18 cellular contexts compared by ENCODE assay signal in the genomic region with DNA sequence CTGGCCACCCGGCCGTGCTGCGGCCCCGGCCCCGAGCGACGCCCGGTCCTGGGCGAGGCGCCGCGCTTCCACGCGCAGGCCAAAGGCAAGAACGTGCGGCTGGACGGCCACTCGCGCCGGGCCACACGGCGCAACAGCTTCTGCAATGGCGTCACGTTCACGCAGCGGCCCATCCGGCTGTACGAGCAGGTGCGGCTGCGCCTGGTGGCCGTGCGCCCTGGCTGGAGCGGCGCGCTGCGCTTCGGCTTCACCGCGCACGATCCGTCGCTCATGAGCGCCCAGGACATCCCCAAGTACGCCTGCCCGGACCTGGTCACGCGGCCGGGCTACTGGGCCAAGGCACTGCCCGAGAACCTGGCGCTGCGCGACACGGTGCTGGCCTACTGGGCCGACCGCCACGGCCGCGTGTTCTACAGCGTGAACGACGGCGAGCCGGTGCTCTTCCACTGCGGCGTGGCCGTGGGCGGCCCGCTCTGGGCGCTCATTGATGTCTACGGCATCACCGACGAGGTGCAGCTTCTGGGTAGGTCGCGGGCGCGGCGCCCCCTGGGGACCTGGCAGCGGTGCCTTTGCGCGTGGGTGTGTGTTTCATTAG.
"Had no signal": no experiment of that assay in that cellular context is flagged by ENCODE, and none has a peak within 500 bp of the region (broad histone marks: within the 10 kb centered on the region; RNA-seq: fewer than 3 reads in every experiment).

No MANE protein-coding gene starts in this region.

- ATAC-seq: T-cell had no signal

- H3K4me3 ChIP-seq: coronary artery, lung, ovary had no signal

- H3K27me3 ChIP-seq: ovary had no signal

- H3K9me3 ChIP-seq: ovary had no signal

- DNase-seq: activated CD4-positive, alpha-beta T cell treated with anti-CD3 and anti-CD28 coated beads for 1 hour; activated CD4-positive, alpha-beta T cell treated with anti-CD3 and anti-CD28 coated beads, Interleukin-2, amount 50 U/mL, for 48 hours; activated effector memory CD4-positive, alpha-beta T cell treated with Interleukin-2 at 50 U/mL for 16 hours; activated T-cell treated with anti-CD3 and anti-CD28 coated beads, Interleukin-2, amount 50 U/mL, for 1 hour; amniotic stem cell; foreskin fibroblast; glutamatergic neuron; small intestine; stimulated activated CD4-positive, alpha-beta T cell treated with anti-CD3 and anti-CD28 coated beads, Interleukin-4, amount 100 ng/mL, for 4 hours; stimulated activated CD8-positive, alpha-beta memory T cell treated with anti-CD3 and anti-CD28 coated beads, Interleukin-4, amount 100 ng/mL, for 48 hours; stimulated activated naive CD4-positive, alpha-beta T cell treated with Interleukin-2 at 50 U/mL for 16 hours; substantia nigra; T-cell; T-helper 9 cell; trophoblast cell had no signal

- H3K36me3 ChIP-seq: ovary had no signal
